14 cellular contexts compared by ENCODE assay signal in the genomic region with DNA sequence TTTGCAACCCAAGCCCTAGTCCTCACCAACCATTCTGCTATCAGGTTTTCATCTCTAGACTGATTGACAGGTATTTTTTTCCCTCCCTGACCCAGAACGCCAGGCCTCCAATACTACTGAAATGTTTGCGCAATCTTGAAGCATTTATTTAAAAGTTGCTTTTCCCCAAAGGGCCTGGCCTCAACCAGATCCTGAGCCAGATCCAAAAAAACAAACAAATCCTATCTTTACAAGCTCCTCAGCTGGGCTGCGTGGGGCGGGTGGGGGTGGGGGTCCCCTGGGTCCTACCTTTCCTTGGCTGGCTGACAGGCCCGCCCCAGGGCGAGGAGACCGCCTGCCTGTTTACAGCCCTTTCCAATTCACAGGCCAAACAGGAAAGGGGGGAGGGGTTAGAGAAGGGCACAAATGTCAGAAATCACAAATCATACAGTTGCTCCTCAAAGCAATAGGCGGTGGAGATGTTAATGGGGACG.
"Had no signal": no experiment of that assay in that cellular context is flagged by ENCODE, and none has a peak within 500 bp of the region (broad histone marks: within the 10 kb centered on the region; RNA-seq: fewer than 3 reads in every experiment).

No MANE protein-coding gene starts in this region.

- H3K9me3 ChIP-seq: upper lobe of left lung had no signal

- H3K27ac ChIP-seq: breast epithelium, esophagus squamous epithelium had no signal

- H3K4me1 ChIP-seq: breast epithelium had no signal

- H3K27me3 ChIP-seq: breast epithelium, upper lobe of left lung had no signal

- H3K4me3 ChIP-seq: breast epithelium, esophagus squamous epithelium, upper lobe of left lung had no signal

- ATAC-seq: left ventricle myocardium superior had no signal

- H3K36me3 ChIP-seq: breast epithelium, esophagus squamous epithelium, upper lobe of left lung had no signal

- DNase-seq: activated CD4-positive, alpha-beta memory T cell treated with anti-CD3 and anti-CD28 coated beads, Interleukin-2, amount 10 ng/mL, durations not matched to agents 7 days and 5 days; activated gamma-delta T cell; activated naive CD8-positive, alpha-beta T cell treated with anti-CD3 and anti-CD28 coated beads for 36 hours; activated T-cell treated with anti-CD3 and anti-CD28 coated beads, Interleukin-2, amount 50 U/mL, for 48 hours; aorta; esophagus squamous epithelium; foreskin fibroblast; head of caudate nucleus; left ventricle myocardium superior; mesenchymal stem cell; stimulated activated CD4-positive, alpha-beta T cell treated with anti-CD3 and anti-CD28 coated beads, Interleukin-2, amount 100 ng/mL, for 48 hours; stimulated activated naive CD4-positive, alpha-beta T cell treated with Interleukin-2 at 50 U/mL for 16 hours had no signal
